In genomic region chr19:55606817-55607216, GRCh38 we compare ENCODE assay signal across 1 cellular context.
TF ChIP-seq lines count a peak whose summit lies in the region.

No MANE protein-coding gene starts in this region.

TF ChIP-seq in HCT116, 20 proteins besides CTCF, POLR2A, EP300 and RAD21 (continued from another document):
- no peak for TF ChIP-seq ZBTB33 (IDR thresholded peaks at IDR 0.05; ENCODE audit: extremely low read depth, insufficient replicate concordance, low read length)
- TF ChIP-seq SP1 (IDR thresholded peaks at IDR 0.05; ENCODE audit: low read depth), result no peak
- TF ChIP-seq SRF (IDR thresholded peaks at IDR 0.05; ENCODE audit: low read depth), result no peak
